ENCODE assay signal across 21 cellular contexts in the genomic region with DNA sequence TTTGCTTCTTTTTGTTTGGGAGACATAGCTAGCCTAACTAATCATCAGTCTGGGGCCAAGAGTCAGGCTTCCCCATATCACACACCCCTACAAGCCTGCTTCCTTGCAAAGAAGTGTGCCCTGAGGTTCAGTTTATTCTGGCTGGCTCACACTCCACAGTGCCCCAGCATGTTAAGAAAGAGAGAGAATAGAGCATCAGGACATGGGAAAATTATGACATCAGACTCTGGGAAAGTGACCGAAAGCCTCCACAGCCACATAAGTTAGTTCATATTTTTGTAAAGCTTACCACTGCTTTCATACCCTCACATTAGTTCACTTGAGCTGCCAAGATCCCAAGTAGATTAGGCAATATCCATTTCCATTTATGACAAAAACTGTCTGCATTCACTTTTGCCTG.
A peak's percentile ranks its signal among the peaks of the same experiment; 100 is the strongest.
DNase-seq lines count a peak whose midpoint lies in the region; FAIRE-seq and TF ChIP-seq lines count a peak whose summit lies in the region.
"Had no signal": no experiment of that assay in that cellular context is flagged by ENCODE, and none has a peak within 500 bp of the region (broad histone marks: within the 10 kb centered on the region; RNA-seq: fewer than 3 reads in every experiment).

No MANE protein-coding gene starts in this region.

- 84 to 96% (median 91%) methylated on average over 1 of the region's 1 CpG for WGBS in spleen, 5 donors

- H3K9me3 ChIP-seq in tibial artery: no peaks in the 10 kb centered on the region
- no peaks in the 10 kb centered on the region for H3K9me3 ChIP-seq in spleen
- H3K9me3 ChIP-seq: heart right ventricle, neutrophil, sigmoid colon, SK-N-SH, suprapubic skin had no signal

- H3K4me3 ChIP-seq in fibroblast of pulmonary artery (replicated peaks; ENCODE audit: low read depth, low read length): no peak overlapping the region
- no peak overlapping the region for H3K4me3 ChIP-seq in tibial artery
- H3K4me3 ChIP-seq in spleen: no peak overlapping the region
- H3K4me3 ChIP-seq: heart right ventricle, sigmoid colon, suprapubic skin had no signal

- H3K27me3 ChIP-seq in tibial artery: no peaks in the 10 kb centered on the region
- no peaks in the 10 kb centered on the region for H3K27me3 ChIP-seq in spleen (replicated peaks in 1 of 7)
- H3K27me3 ChIP-seq: heart right ventricle, neutrophil, sigmoid colon, suprapubic skin had no signal

- H3K27ac ChIP-seq in tibial artery (peak overlapping the region; percentile 13 to 14), spleen (no peak overlapping the region)
- H3K27ac ChIP-seq: neutrophil, sigmoid colon, suprapubic skin had no signal

- no peak for TF ChIP-seq POLR2A in spleen (IDR thresholded peaks at IDR 0.05)

- intact Hi-C loops in tibial artery (cut with DNase I; ENCODE audit: low total_unique reads): no loop called here
- intact Hi-C loops in spleen (cut with DNase I; ENCODE audit: low total_unique reads): no loop called here

- no peaks in the 10 kb centered on the region for H3K36me3 ChIP-seq in tibial artery
- no peaks in the 10 kb centered on the region for H3K36me3 ChIP-seq in spleen
- H3K36me3 ChIP-seq: heart right ventricle, neutrophil, sigmoid colon, suprapubic skin had no signal

- DNase-seq in GM19239 (ENCODE audit: insufficient read length, low spot score): no peak
- peak; percentile 32 for DNase-seq in astrocyte of the hippocampus (ENCODE audit: low read depth, low spot score)
- DNase-seq in fibroblast of pulmonary artery (ENCODE audit: low read depth): peak; percentile 65
- peak in 1 of 2 donors; percentile 66 for DNase-seq in tibial artery
- DNase-seq in frontal cortex (ENCODE audit: low spot score in 2 of 2): no peak
- DNase-seq in SIG-M5 treated with dmso at 0.1 percent for 504 hours (lab: John Stamatoyannopoulos, UW; ENCODE audit: unreplicated experiment): no peak
- no peak for DNase-seq in spleen
- DNase-seq: activated CD4-positive, alpha-beta T cell treated with anti-CD3 and anti-CD28 coated beads, Interleukin-2, amount 10 ng/mL, durations not matched to agents 24 days and 14 days; activated naive CD4-positive, alpha-beta T cell treated with Interleukin-2 at 50 U/mL for 16 hours; caudate nucleus; DMS53; endodermal cell; heart right ventricle; KBM-7; NCI-H82; sigmoid colon; SK-N-SH; stimulated activated CD4-positive, alpha-beta T cell treated with anti-CD3 and anti-CD28 coated beads, Interleukin-4, amount 100 ng/mL, for 1 hour had no signal

- peak; percentile 14 for FAIRE-seq in GM19239 (lab: Jason Lieb, UNC)
- FAIRE-seq in frontal cortex (lab: Jason Lieb, UNC): no peak
- FAIRE-seq: keratinocyte had no signal

- TF ChIP-seq CTCF in fibroblast of pulmonary artery (IDR thresholded peaks at IDR 0.05; ENCODE audit: low read length, missing control alignments): no peak
- TF ChIP-seq CTCF in tibial artery (IDR thresholded peaks at IDR 0.05): no peak
- no peak for TF ChIP-seq CTCF in spleen (IDR thresholded peaks at IDR 0.05 in 8 of 11, conservative IDR thresholded peaks at IDR 0.05 in 3 of 11)

- H3K4me1 ChIP-seq in tibial artery (peaks cover 0 to 14% (median 5%) of the 10 kb centered on the region in 4 donors), spleen (peaks cover 0 to 5% (median 0%) of the 10 kb centered on the region in 6 donors)
- H3K4me1 ChIP-seq: sigmoid colon had no signal

Comparison
In these comparisons a context has a peak if more than half of its experiments do, and no peak if none do; other contexts are left out.
1. DNase-seq: peak in astrocyte of the hippocampus (single experiment) and fibroblast of pulmonary artery (single experiment); none in GM19239 (single experiment), frontal cortex (0 of 2), SIG-M5 treated with dmso at 0.1 percent for 504 hours (single experiment) and spleen (single experiment).
2. H3K27ac ChIP-seq: peak in tibial artery (2 of 2); none in spleen (0 of 8).